In the genomic region with DNA sequence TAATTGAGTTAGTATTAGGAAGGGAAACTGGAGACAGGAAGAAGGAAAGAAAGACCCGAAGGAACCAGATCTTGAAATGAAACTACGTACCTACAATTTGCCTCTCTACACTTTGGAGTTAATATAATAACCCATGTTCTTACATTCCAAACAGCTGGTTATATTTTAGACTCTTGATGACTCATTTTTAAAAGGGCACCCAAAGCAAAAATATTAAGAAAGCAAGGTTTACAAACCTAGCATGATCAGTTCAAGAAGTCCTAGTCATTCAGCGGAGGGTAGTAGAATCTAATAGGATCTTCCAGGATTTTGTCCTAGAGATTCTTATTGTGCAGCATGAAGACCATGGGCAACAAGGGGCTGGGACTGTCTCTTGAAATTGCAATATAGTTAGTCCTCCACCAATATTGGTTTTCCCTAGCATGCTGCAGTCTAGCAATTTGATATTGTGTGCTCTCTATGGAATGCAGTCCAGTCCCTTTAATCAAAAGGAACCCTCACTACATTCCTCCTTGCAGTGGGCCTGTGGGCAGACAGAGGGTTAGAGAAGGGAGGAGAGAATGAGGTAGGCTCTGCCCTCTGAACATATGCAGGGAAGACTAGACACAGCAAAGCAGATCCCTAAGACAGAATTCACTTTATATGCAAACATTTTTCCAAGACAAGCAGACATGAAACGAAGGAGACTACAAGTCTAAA, we compare ENCODE assay signal across 1 cellular context.
A peak's percentile ranks its signal among the peaks of the same experiment; 100 is the strongest.
TF ChIP-seq lines count a peak whose summit lies in the region.

No MANE protein-coding gene starts in this region.

TF ChIP-seq in IMR-90, 13 proteins besides CTCF, POLR2A, EP300 and RAD21:
- TF ChIP-seq FOS (IDR thresholded peaks at IDR 0.05; ENCODE audit: low read depth, low read length) = peak; percentile 63; the same call in 1 of the 2 replicates
- TF ChIP-seq RCOR1 (IDR thresholded peaks at IDR 0.05; ENCODE audit: insufficient replicate concordance, low read length) = no peak
